Comparison of ENCODE assay signal across 34 cellular contexts in genomic region chr16:88631920-88632586, GRCh38. TPM values are rescaled to one million over a fixed set of nuclear protein-coding genes. Genes with fewer than 3 reads are reported as not detected.
DNase-seq lines count a peak whose midpoint lies in the region; ATAC-seq and TF ChIP-seq lines count a peak whose summit lies in the region.
"Had no signal": no experiment of that assay in that cellular context is flagged by ENCODE, and none has a peak within 500 bp of the region (broad histone marks: within the 10 kb centered on the region; RNA-seq: fewer than 3 reads in every experiment).

No MANE protein-coding gene starts in this region.

- peaks cover 15% of the 10 kb centered on the region for H3K27me3 Mint-ChIP-seq in GM23338 (ENCODE audit: insufficient read depth, low read depth, poor library complexity)
- H3K27me3 Mint-ChIP-seq in immature natural killer cell (ENCODE audit: low read depth in 3 of 3) = peaks cover 16 to 26% (median 16%) of the 10 kb centered on the region in 3 donors
- H3K27me3 Mint-ChIP-seq: brain had no signal

- no peaks in the 10 kb centered on the region for H3K79me2 ChIP-seq in GM23338 (replicated peaks; ENCODE audit: insufficient read depth)

- H3K4me1 Mint-ChIP-seq in GM23338 = peaks cover 30% of the 10 kb centered on the region
- H3K4me1 Mint-ChIP-seq in immature natural killer cell = peaks cover 16 to 18% of the 10 kb centered on the region in 2 donors
- H3K4me1 Mint-ChIP-seq: brain had no signal

- DNase-seq in GM23338 (ENCODE audit: low spot score) (no peak), immature natural killer cell (no peak), SKM-1 treated with dmso at 0.1 percent for 144 hours (lab: John Stamatoyannopoulos, UW; ENCODE audit: unreplicated experiment) (no peak), MV-4-11 (lab: John Stamatoyannopoulos, UW) (no peak)
- DNase-seq: activated CD4-positive, CD25-positive, alpha-beta regulatory T cell; activated CD8-positive, alpha-beta memory T cell treated with anti-CD3 and anti-CD28 coated beads, Interleukin-2, amount 50 U/mL, for 48 hours; activated CD8-positive, alpha-beta T cell treated with anti-CD3 and anti-CD28 coated beads for 36 hours; activated naive CD4-positive, alpha-beta T cell treated with anti-CD3 and anti-CD28 coated beads, Interleukin-2, amount 10 ng/mL, durations not matched to agents 7 days and 5 days; amniotic stem cell; cerebellar nuclear complex; dermis blood vessel endothelial cell; gastrocnemius medialis; H9; MG63; naive thymus-derived CD8-positive, alpha-beta T cell; NCI-H1105 treated with DMSO at 0.1 percent for 48 hours; NCI-H187 treated with DMSO at 0.1 percent for 48 hours; NCI-H2171; NCI-H82; stimulated activated CD4-positive, alpha-beta T cell treated with anti-CD3 and anti-CD28 coated beads, Interleukin-15, amount 100 ng/mL, for 24 hours; T-helper 1 cell; transverse colon had no signal

- peaks cover 14% of the 10 kb centered on the region; the same call in 1 of the 2 replicates for H3F3A ChIP-seq in GM23338 (replicated peaks; ENCODE audit: low read depth)

- H4K20me1 ChIP-seq in BLaER1 treated with 17β-estradiol and CSF1 and Interleukin-3, amounts not matched to agents 10 nM and 100 nM = peaks cover 0 to 64% (median 36%) of the 10 kb centered on the region in 11 experiments; a peak in 18 of 22 replicates
- H4K20me1 ChIP-seq in GM23338 (replicated peaks; ENCODE audit: insufficient read depth) = no peaks in the 10 kb centered on the region

- peaks cover 40% of the 10 kb centered on the region for H3K36me3 Mint-ChIP-seq in GM23338 (ENCODE audit: low read depth)
- H3K36me3 Mint-ChIP-seq in immature natural killer cell = peaks cover under 1 to 12% (median 4%) of the 10 kb centered on the region in 3 donors

- ATAC-seq in GM23338 = no peak
- ATAC-seq: activated CD8-positive, alpha-beta T cell treated with anti-CD3 and anti-CD28 coated beads for 36 hours; gastrocnemius medialis; naive thymus-derived CD8-positive, alpha-beta T cell; stimulated activated effector memory CD8-positive, alpha-beta T cell treated with anti-CD3 and anti-CD28 coated beads, Interleukin-12 subunit alpha, Interleukin-12 subunit beta, amount 100 ng/mL, for 72 hours had no signal

- peaks cover 75 to 100% (median 95%) of the 10 kb centered on the region in 10 experiments for H3K4me1 ChIP-seq in BLaER1 treated with 17β-estradiol and CSF1 and Interleukin-3, amounts not matched to agents 10 nM and 100 nM
- H3K4me1 ChIP-seq in GM23338 (ENCODE audit: insufficient read depth) = peaks cover 10% of the 10 kb centered on the region; the same call in 1 of the 2 replicates
- H3K4me1 ChIP-seq: gastrocnemius medialis had no signal

- no peak overlapping the region; a peak in 1 of 20 replicates for H3K4me3 ChIP-seq in BLaER1 treated with 17β-estradiol and CSF1 and Interleukin-3, amounts not matched to agents 10 nM and 100 nM
- H3K4me3 ChIP-seq in GM23338 = no peak overlapping the region
- H3K4me3 ChIP-seq: gastrocnemius medialis, lung, MG63, SJSA1, transverse colon had no signal

- peak overlapping the region in 5 of 11 experiments; percentile 11 to 80 (median 42); a peak in 9 of 22 replicates for H3K9ac ChIP-seq in BLaER1 treated with 17β-estradiol and CSF1 and Interleukin-3, amounts not matched to agents 10 nM and 100 nM
- H3K9ac ChIP-seq: KMS-11 had no signal

- peak overlapping the region; percentile 67 to 100 (median 96) for H3K4me2 ChIP-seq in BLaER1 treated with 17β-estradiol and CSF1 and Interleukin-3, amounts not matched to agents 10 nM and 100 nM
- no peak overlapping the region for H3K4me2 ChIP-seq in GM23338
- H3K4me2 ChIP-seq: KMS-11 had no signal

- H3K4me3 Mint-ChIP-seq in GM23338 (no peak overlapping the region; the same call in 2 of the 3 replicates), immature natural killer cell (peak overlapping the region in 3 of 5 donors; percentile 42 to 49 (median 46))
- H3K4me3 Mint-ChIP-seq: activated CD8-positive, alpha-beta T cell treated with anti-CD3 and anti-CD28 coated beads for 36 hours; activated naive CD4-positive, alpha-beta T cell treated with anti-CD3 and anti-CD28 coated beads, Interleukin-2, amount 10 ng/mL, durations not matched to agents 7 days and 5 days; activated T-helper 1 cell treated with anti-CD3 and anti-CD28 coated beads, Interleukin-12 subunit alpha, Interleukin-12 subunit beta, Interleukin-2, Interleukin-4 antibody, amounts not matched to agents 30 ng/mL and 10 ng/mL and 1 ng/mL, durations not matched to agents 14 hours and 24 hours and 36 hours; brain; stimulated activated effector memory CD8-positive, alpha-beta T cell treated with anti-CD3 and anti-CD28 coated beads, Interleukin-12 subunit alpha, Interleukin-12 subunit beta, amount 100 ng/mL, for 72 hours had no signal

- peak overlapping the region in 3 of 11 experiments; percentile 4 to 38 (median 15); a peak in 5 of 22 replicates for H3K27ac ChIP-seq in BLaER1 treated with 17β-estradiol and CSF1 and Interleukin-3, amounts not matched to agents 10 nM and 100 nM
- H3K27ac ChIP-seq in GM23338 (ENCODE audit: low read depth) = no peak overlapping the region
- H3K27ac ChIP-seq: KMS-11, SJSA1, transverse colon had no signal

- peaks cover 24 to 53% (median 45%) of the 10 kb centered on the region in 11 experiments for H3K36me3 ChIP-seq in BLaER1 treated with 17β-estradiol and CSF1 and Interleukin-3, amounts not matched to agents 10 nM and 100 nM
- peaks cover 13% of the 10 kb centered on the region; the same call in 1 of the 2 replicates for H3K36me3 ChIP-seq in GM23338 (ENCODE audit: insufficient read depth)
- H3K36me3 ChIP-seq: MG63 had no signal

- no peaks in the 10 kb centered on the region for H3K9me2 ChIP-seq in GM23338 (ENCODE audit: insufficient read depth)

- peaks cover 2 to 22% (median 18%) of the 10 kb centered on the region in 11 experiments for H3K27me3 ChIP-seq in BLaER1 treated with 17β-estradiol and CSF1 and Interleukin-3, amounts not matched to agents 10 nM and 100 nM
- H3K27me3 ChIP-seq in GM23338 (ENCODE audit: insufficient read depth) = no peaks in the 10 kb centered on the region; the same call in 1 of the 2 replicates
- H3K27me3 ChIP-seq: MG63, SJSA1 had no signal

- H3K9me3 ChIP-seq in BLaER1 treated with 17β-estradiol and CSF1 and Interleukin-3, amounts not matched to agents 10 nM and 100 nM (replicated peaks in 1 of 11) = no peaks in the 10 kb centered on the region
- H3K9me3 ChIP-seq: gastrocnemius medialis, MG63, SJSA1, transverse colon had no signal

- 0 out of 2 replicates have a peak overlapping the region, but pooled peaks have one; percentile 56 for H3K27ac Mint-ChIP-seq in GM23338
- peak overlapping the region; percentile 55 to 97 (median 90) for H3K27ac Mint-ChIP-seq in immature natural killer cell
- H3K27ac Mint-ChIP-seq: activated naive CD4-positive, alpha-beta T cell treated with anti-CD3 and anti-CD28 coated beads, Interleukin-2, amount 10 ng/mL, durations not matched to agents 7 days and 5 days; activated T-helper 1 cell treated with anti-CD3 and anti-CD28 coated beads, Interleukin-12 subunit alpha, Interleukin-12 subunit beta, Interleukin-2, Interleukin-4 antibody, amounts not matched to agents 30 ng/mL and 10 ng/mL and 1 ng/mL, durations not matched to agents 14 hours and 24 hours and 36 hours; brain; stimulated activated effector memory CD8-positive, alpha-beta T cell treated with anti-CD3 and anti-CD28 coated beads, Interleukin-12 subunit alpha, Interleukin-12 subunit beta, amount 100 ng/mL, for 72 hours had no signal

- no peaks in the 10 kb centered on the region for H3K9me3 Mint-ChIP-seq in GM23338
- H3K9me3 Mint-ChIP-seq in immature natural killer cell = peaks cover 0 to 1% (median under 1%) of the 10 kb centered on the region in 6 donors
- H3K9me3 Mint-ChIP-seq: activated CD8-positive, alpha-beta T cell treated with anti-CD3 and anti-CD28 coated beads for 36 hours; activated naive CD4-positive, alpha-beta T cell treated with anti-CD3 and anti-CD28 coated beads, Interleukin-2, amount 10 ng/mL, durations not matched to agents 7 days and 5 days; activated T-helper 1 cell treated with anti-CD3 and anti-CD28 coated beads, Interleukin-12 subunit alpha, Interleukin-12 subunit beta, Interleukin-2, Interleukin-4 antibody, amounts not matched to agents 30 ng/mL and 10 ng/mL and 1 ng/mL, durations not matched to agents 14 hours and 24 hours and 36 hours; brain; H9; naive thymus-derived CD8-positive, alpha-beta T cell; stimulated activated effector memory CD8-positive, alpha-beta T cell treated with anti-CD3 and anti-CD28 coated beads, Interleukin-12 subunit alpha, Interleukin-12 subunit beta, amount 100 ng/mL, for 72 hours had no signal

- TF ChIP-seq CTCF in GM23338 (conservative IDR thresholded peaks at IDR 0.05; ENCODE audit: low read depth in 2 of 2) = no peak

- no peak overlapping the region for H2AFZ ChIP-seq in GM23338

TF ChIP-seq in GM23338, 12 proteins besides CTCF, POLR2A, EP300 and RAD21 (continues in another document):
- TF ChIP-seq ETS1 (IDR thresholded peaks at IDR 0.05) (no peak), ZNF114 (CRISPR knock-in tag; IDR thresholded peaks at IDR 0.05) (no peak), NANOG (IDR thresholded peaks at IDR 0.05; ENCODE audit: borderline replicate concordance) (no peak), STAT1 (IDR thresholded peaks at IDR 0.05; ENCODE audit: unreplicated experiment) (no peak), EZH2 (IDR thresholded peaks at IDR 0.05; ENCODE audit: low read depth, unreplicated experiment) (no peak)

RNA-seq across cellular contexts. Expression of gene IL17C, which starts 6.3 kb away (rescaled TPM):
- total RNA-seq in GM23338 (2014; rRNA removed; shearing (Covaris generic)) = 2.7 and 5.1 TPM in 2 replicates
- polyA plus RNA-seq in GM23338 (2016; fragmentation: Nextera tagmentation; extraction: Ambion mirVana) (2.3 and 3.9 TPM in 2 replicates), immature natural killer cell (under 1 TPM in 2 of 3 donors, not detected in 1; 0.64 to 0.80 TPM)
- total RNA-seq: activated T-helper 1 cell treated with anti-CD3 and anti-CD28 coated beads, Interleukin-12 subunit alpha, Interleukin-12 subunit beta, Interleukin-2, Interleukin-4 antibody, amounts not matched to agents 30 ng/mL and 10 ng/mL and 1 ng/mL, durations not matched to agents 14 hours and 24 hours and 36 hours; dermis blood vessel endothelial cell; endothelial cell of umbilical vein; gastrocnemius medialis; lung; NCI-H460; omental fat pad; SJSA1; subcutaneous adipose tissue; transverse colon had no signal
- polyA plus RNA-seq: BJ had no signal

RNA-seq across cellular contexts. Expression of gene CYBA, which starts 18.8 kb away (rescaled TPM):
- 228 and 275 TPM in 2 replicates for total RNA-seq in GM23338 (2014; rRNA removed; shearing (Covaris generic))
- 281 and 285 TPM in 2 replicates for polyA plus RNA-seq in GM23338 (2016; fragmentation: Nextera tagmentation; extraction: Ambion mirVana)
- 1,000 to 10,000 TPM; 2,079 to 2,787 (median 2,690) TPM for polyA plus RNA-seq in immature natural killer cell
- total RNA-seq: SJSA1 had no signal

RNA-seq across cellular contexts. Expression of gene MVD, which starts 30.8 kb away (rescaled TPM):
- total RNA-seq in GM23338 (2014; rRNA removed; shearing (Covaris generic)) = 144 and 149 TPM in 2 replicates
- polyA plus RNA-seq in GM23338 (2016; fragmentation: Nextera tagmentation; extraction: Ambion mirVana) = 94.2 and 95.3 TPM in 2 replicates
- polyA plus RNA-seq in immature natural killer cell = 10 to 100 TPM; 79.4 to 96.6 (median 87.6) TPM

RNA-seq across cellular contexts. Expression of gene SNAI3, which starts 54.3 kb away (rescaled TPM):
- total RNA-seq in GM23338 (2014; rRNA removed; shearing (Covaris generic)) = 19.2 and 19.4 TPM in 2 replicates
- polyA plus RNA-seq in GM23338 (2016; fragmentation: Nextera tagmentation; extraction: Ambion mirVana) (10.0 and 10.3 TPM in 2 replicates), immature natural killer cell (10 to 100 TPM in 2 of 3 donors, 1 to 10 TPM in 1; 9.0 to 12.4 (median 11.7) TPM)
- total RNA-seq: dermis blood vessel endothelial cell, NCI-H460 had no signal
- polyA plus RNA-seq: BJ had no signal
